Comparison of ENCODE assay signal across 1 cellular context in the genomic region with DNA sequence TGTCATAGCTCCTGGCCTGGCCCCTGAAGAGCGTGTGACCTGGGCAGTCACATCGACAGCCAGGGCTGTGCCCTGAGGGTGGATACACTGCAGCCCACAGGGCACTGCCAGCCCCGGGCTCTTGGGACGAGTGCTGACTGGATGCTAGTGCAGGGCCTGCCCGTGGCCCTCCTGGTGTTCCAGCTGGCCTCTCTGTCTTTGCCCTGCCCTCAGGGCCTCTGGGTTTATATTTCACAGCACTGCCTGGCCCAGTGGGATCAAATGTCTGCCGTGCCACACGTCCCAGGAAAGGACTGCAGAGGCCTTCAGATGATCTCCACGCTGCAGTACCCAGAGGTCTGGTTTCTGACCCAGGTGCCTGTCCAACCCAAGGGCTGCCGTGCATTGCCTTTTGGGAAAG.
TF ChIP-seq lines count a peak whose summit lies in the region.

No MANE protein-coding gene starts in this region.

TF ChIP-seq in H1, 55 proteins besides CTCF, POLR2A, EP300 and RAD21:
- TF ChIP-seq RBBP5 (IDR thresholded peaks at IDR 0.05; ENCODE audit: borderline replicate concordance, low read depth, low read length) (no peak), GTF2F1 (IDR thresholded peaks at IDR 0.05; ENCODE audit: borderline replicate concordance, low read depth, low read length) (no peak)
